12 cellular contexts compared by ENCODE assay signal in genomic region chr1:228986093-228986904, GRCh38.
DNase-seq lines count a peak whose midpoint lies in the region; ATAC-seq, FAIRE-seq and TF ChIP-seq lines count a peak whose summit lies in the region.
"Had no signal": no experiment of that assay in that cellular context is flagged by ENCODE, and none has a peak within 500 bp of the region (broad histone marks: within the 10 kb centered on the region; RNA-seq: fewer than 3 reads in every experiment).

No MANE protein-coding gene starts in this region.

- H3K9ac ChIP-seq in astrocyte (ENCODE audit: low read length), result no peak overlapping the region

- H3K36me3 Mint-ChIP-seq in astrocyte (ENCODE audit: low read depth, unreplicated experiment), result peaks cover 2% of the 10 kb centered on the region

- H3K4me2 ChIP-seq in astrocyte (ENCODE audit: low read length), result no peak overlapping the region

- H3K4me3 ChIP-seq in astrocyte (ENCODE audit: insufficient read depth, low read depth, low read length) (no peak overlapping the region), thyroid gland (replicated peaks in 1 of 3) (no peak overlapping the region), A673 (ENCODE audit: low read depth, low read length, poor library complexity, severe bottlenecking) (no peak overlapping the region)
- H3K4me3 ChIP-seq: skin epidermis had no signal

- no peaks in the 10 kb centered on the region for H3K79me2 ChIP-seq in astrocyte (ENCODE audit: insufficient read depth, low read length)

- POLR2A ChIA-PET in A673 (lab: Charles Lee; ENCODE audit: low non-redundant PET), result no interaction called here
- POLR2A ChIA-PET in HEK293T (lab: Yijun Ruan, JAX), result no interaction called here

- H3K27me3 ChIP-seq in astrocyte (ENCODE audit: insufficient read depth, low read length) (peaks cover 2% of the 10 kb centered on the region), thyroid gland (no peaks in the 10 kb centered on the region), A673 (replicated peaks; ENCODE audit: insufficient read depth, low read depth, low read length, poor library complexity) (no peaks in the 10 kb centered on the region)

- CTCF ChIA-PET in A673 (lab: Charles Lee), result no interaction called here
- CTCF ChIA-PET in HEK293T (lab: Yijun Ruan, JAX), result no interaction called here

- H3K4me1 ChIP-seq in astrocyte (ENCODE audit: insufficient read depth, low read length) (no peaks in the 10 kb centered on the region), thyroid gland (peaks cover 31 to 47% of the 10 kb centered on the region in 2 donors), A673 (ENCODE audit: insufficient read depth, low read length, poor library complexity, severe bottlenecking) (no peaks in the 10 kb centered on the region)

- no peaks in the 10 kb centered on the region for H3K9me3 ChIP-seq in astrocyte (ENCODE audit: insufficient read depth, low read depth, low read length)
- H3K9me3 ChIP-seq in thyroid gland, result no peaks in the 10 kb centered on the region
- H3K9me3 ChIP-seq in A673 (ENCODE audit: low read depth, low read length, poor library complexity, severe bottlenecking), result no peaks in the 10 kb centered on the region

- no peak for FAIRE-seq in astrocyte (lab: Jason Lieb, UNC)
- FAIRE-seq: keratinocyte had no signal

- no peak for ATAC-seq in GM21529 (IDR thresholded peaks at IDR 0.05; ENCODE audit: unreplicated experiment)

- no peaks in the 10 kb centered on the region for H3K4me1 Mint-ChIP-seq in astrocyte (ENCODE audit: low read depth, unreplicated experiment)

- no peak overlapping the region for H3K27ac ChIP-seq in astrocyte (ENCODE audit: low read depth, low read length)
- peak overlapping the region in 2 of 3 donors; percentile 41 to 52 for H3K27ac ChIP-seq in thyroid gland
- no peak overlapping the region for H3K27ac ChIP-seq in A673 (ENCODE audit: low read depth, low read length, poor library complexity, severe bottlenecking)

- H3K27me3 Mint-ChIP-seq in astrocyte (ENCODE audit: low read depth, unreplicated experiment), result peaks cover 24% of the 10 kb centered on the region

- no TSS peak for BruUV-seq in A673 (replicated peaks; lab: Mats Ljungman, UMichigan)

- no peak overlapping the region for H2AFZ ChIP-seq in astrocyte (ENCODE audit: low read depth, low read length)

- intact Hi-C loops in thyroid gland (cut with DNase I) (loop anchor here (10.0 kb wide), 1 partner anchor 151 kb away; no protein-coding TSS in a partner anchor), A673 (cut with micrococcal nuclease; ENCODE audit: unreplicated experiment) (no loop called here)

- TF ChIP-seq POLR2A in thyroid gland (IDR thresholded peaks at IDR 0.05), result no peak

- H3K36me3 ChIP-seq in astrocyte (ENCODE audit: insufficient read depth, low read length) (no peaks in the 10 kb centered on the region), thyroid gland (no peaks in the 10 kb centered on the region), A673 (ENCODE audit: insufficient read depth, low read length, poor library complexity, severe bottlenecking) (no peaks in the 10 kb centered on the region)

- no peak overlapping the region for H3K27ac Mint-ChIP-seq in astrocyte (ENCODE audit: unreplicated experiment)

- TF ChIP-seq CTCF in astrocyte (IDR thresholded peaks at IDR 0.05; ENCODE audit: insufficient read depth, low read depth, low read length) (no peak), thyroid gland (IDR thresholded peaks at IDR 0.05) (no peak), A673 (conservative IDR thresholded peaks at IDR 0.05; ENCODE audit: low read depth, low read length) (no peak)

- H3K4me3 Mint-ChIP-seq in astrocyte (ENCODE audit: unreplicated experiment), result no peak overlapping the region

- H3K9me3 Mint-ChIP-seq in astrocyte (ENCODE audit: unreplicated experiment), result no peaks in the 10 kb centered on the region

- DNase-seq in NCI-H1092 (lab: John Stamatoyannopoulos, UW), result peak; percentile 82
- peak; percentile 19 for DNase-seq in astrocyte (ENCODE audit: low read depth)
- peak; percentile 49 for DNase-seq in islet precursor cell
- peak; percentile 86 to 89 for DNase-seq in thyroid gland
- no peak for DNase-seq in A673 (ENCODE audit: low spot score)
- no peak for DNase-seq in HEK293T (ENCODE audit: extremely low spot score)
- DNase-seq: cerebellar nuclear complex; SHP77; stimulated activated naive CD4-positive, alpha-beta T cell treated with Interleukin-2 at 50 U/mL for 16 hours had no signal

- 73 to 76% methylated on average over 22 of the region's 22 CpGs for WGBS in thyroid gland, 2 donors

- no peaks in the 10 kb centered on the region for H4K20me1 ChIP-seq in astrocyte (ENCODE audit: insufficient read depth, low read length)

TF ChIP-seq in HEK293T, 16 proteins besides CTCF, POLR2A, EP300 and RAD21:
- no peak for TF ChIP-seq FOXK2 (IDR thresholded peaks at IDR 0.05)
- no peak for TF ChIP-seq FOXA1 (IDR thresholded peaks at IDR 0.05)
- no peak for TF ChIP-seq LEF1 (IDR thresholded peaks at IDR 0.05; ENCODE audit: borderline replicate concordance)
- TF ChIP-seq FOXM1 (IDR thresholded peaks at IDR 0.05; ENCODE audit: borderline replicate concordance), result no peak
- no peak for TF ChIP-seq PKNOX1 (IDR thresholded peaks at IDR 0.05)
- no peak for TF ChIP-seq SUZ12 (IDR thresholded peaks at IDR 0.05)
- TF ChIP-seq NFRKB (IDR thresholded peaks at IDR 0.05), result no peak
- TF ChIP-seq ARNT (IDR thresholded peaks at IDR 0.05), result no peak
- TF ChIP-seq HDGF (IDR thresholded peaks at IDR 0.05; ENCODE audit: borderline replicate concordance), result no peak
- TF ChIP-seq SP1 (IDR thresholded peaks at IDR 0.05), result no peak

Comparison
In these comparisons a context has a peak if more than half of its experiments do, and no peak if none do; other contexts are left out.
1. DNase-seq: peak in NCI-H1092 (single experiment), astrocyte (single experiment), islet precursor cell (single experiment) and thyroid gland (2 of 2); none in A673 (single experiment) and HEK293T (single experiment).
2. H3K27ac ChIP-seq: peak in thyroid gland (2 of 3); none in astrocyte (single experiment) and A673 (single experiment).